18 cellular contexts compared by ENCODE assay signal in genomic region chr17:81549826-81550225, GRCh38. TPM values are rescaled to one million over a fixed set of nuclear protein-coding genes. Genes with fewer than 3 reads are reported as not detected.
DNase-seq lines count a peak whose midpoint lies in the region; ATAC-seq and TF ChIP-seq lines count a peak whose summit lies in the region.
"Had no signal": no experiment of that assay in that cellular context is flagged by ENCODE, and none has a peak within 500 bp of the region (broad histone marks: within the 10 kb centered on the region; RNA-seq: fewer than 3 reads in every experiment).

No MANE protein-coding gene starts in this region.

- DNase-seq in activated naive CD4-positive, alpha-beta T cell treated with Interleukin-2 at 50 U/mL for 16 hours, result no peak
- DNase-seq in WTC11 (ENCODE audit: low spot score) (no peak), endothelial cell (ENCODE audit: low spot score) (no peak)
- no peak for DNase-seq in stimulated activated effector memory CD8-positive, alpha-beta T cell treated with anti-CD3 and anti-CD28 coated beads, Interleukin-12 subunit alpha, Interleukin-12 subunit beta, amount 100 ng/mL, for 72 hours (ENCODE audit: low spot score in 2 of 2)
- DNase-seq: activated CD4-positive, CD25-positive, alpha-beta regulatory T cell treated with anti-CD3 and anti-CD28 coated beads, Interleukin-2, amount 50 U/mL, for 72 hours; DMS153; effector CD8-positive, alpha-beta T cell; foreskin fibroblast; MG63; NCI-H2029; NCI-H82; stimulated activated CD4-positive, alpha-beta T cell treated with anti-CD3 and anti-CD28 coated beads, Interleukin-4, amount 100 ng/mL, for 4 hours; upper lobe of right lung had no signal

- no peak overlapping the region for H3K27ac Mint-ChIP-seq in activated naive CD4-positive, alpha-beta T cell treated with anti-CD3 and anti-CD28 coated beads, Interleukin-2, amount 50 U/mL, for 24 hours
- no peak overlapping the region; the same call in 1 of the 2 replicates for H3K27ac Mint-ChIP-seq in WTC11
- H3K27ac Mint-ChIP-seq in endothelial cell (ENCODE audit: unreplicated experiment), result no peak overlapping the region
- H3K27ac Mint-ChIP-seq in stimulated activated effector memory CD8-positive, alpha-beta T cell treated with anti-CD3 and anti-CD28 coated beads, Interleukin-12 subunit alpha, Interleukin-12 subunit beta, amount 100 ng/mL, for 72 hours, result no peak overlapping the region

- no peak for ATAC-seq in WTC11
- ATAC-seq in stimulated activated effector memory CD8-positive, alpha-beta T cell treated with anti-CD3 and anti-CD28 coated beads, Interleukin-12 subunit alpha, Interleukin-12 subunit beta, amount 100 ng/mL, for 72 hours, result no peak
- ATAC-seq in HG03039 (IDR thresholded peaks at IDR 0.05; ENCODE audit: unreplicated experiment), result no peak
- no peak for ATAC-seq in HG03565 (IDR thresholded peaks at IDR 0.05; ENCODE audit: unreplicated experiment)
- no peak for ATAC-seq in HG03175 (IDR thresholded peaks at IDR 0.05; ENCODE audit: unreplicated experiment)
- ATAC-seq: sciatic nerve, upper lobe of right lung had no signal

- TF ChIP-seq CTCF in WTC11 (IDR thresholded peaks at IDR 0.05) (no peak), endothelial cell (IDR thresholded peaks at IDR 0.05; ENCODE audit: unreplicated experiment) (no peak)

- POLR2A ChIA-PET in WTC11 (lab: Charles Lee), result no interaction called here

- peak overlapping the region; percentile 92 for H3K4me3 Mint-ChIP-seq in activated naive CD4-positive, alpha-beta T cell treated with anti-CD3 and anti-CD28 coated beads, Interleukin-2, amount 50 U/mL, for 24 hours
- H3K4me3 Mint-ChIP-seq in WTC11, result peak overlapping the region; percentile 88
- peak overlapping the region; percentile 60 for H3K4me3 Mint-ChIP-seq in endothelial cell (ENCODE audit: unreplicated experiment)
- peak overlapping the region; percentile 87 for H3K4me3 Mint-ChIP-seq in stimulated activated effector memory CD8-positive, alpha-beta T cell treated with anti-CD3 and anti-CD28 coated beads, Interleukin-12 subunit alpha, Interleukin-12 subunit beta, amount 100 ng/mL, for 72 hours

- H3K36me3 Mint-ChIP-seq in activated naive CD4-positive, alpha-beta T cell treated with anti-CD3 and anti-CD28 coated beads, Interleukin-2, amount 50 U/mL, for 24 hours, result peaks cover 5% of the 10 kb centered on the region
- peaks cover 23% of the 10 kb centered on the region for H3K36me3 Mint-ChIP-seq in WTC11
- peaks cover 9% of the 10 kb centered on the region for H3K36me3 Mint-ChIP-seq in endothelial cell (ENCODE audit: low read depth, unreplicated experiment)
- peaks cover 79% of the 10 kb centered on the region for H3K36me3 Mint-ChIP-seq in stimulated activated effector memory CD8-positive, alpha-beta T cell treated with anti-CD3 and anti-CD28 coated beads, Interleukin-12 subunit alpha, Interleukin-12 subunit beta, amount 100 ng/mL, for 72 hours

- peaks cover 40% of the 10 kb centered on the region for H3K4me1 Mint-ChIP-seq in activated naive CD4-positive, alpha-beta T cell treated with anti-CD3 and anti-CD28 coated beads, Interleukin-2, amount 50 U/mL, for 24 hours
- H3K4me1 Mint-ChIP-seq in WTC11, result peaks cover 20% of the 10 kb centered on the region
- peaks cover 21% of the 10 kb centered on the region for H3K4me1 Mint-ChIP-seq in endothelial cell (ENCODE audit: unreplicated experiment)
- H3K4me1 Mint-ChIP-seq in stimulated activated effector memory CD8-positive, alpha-beta T cell treated with anti-CD3 and anti-CD28 coated beads, Interleukin-12 subunit alpha, Interleukin-12 subunit beta, amount 100 ng/mL, for 72 hours, result peaks cover 45% of the 10 kb centered on the region

- no peaks in the 10 kb centered on the region for H3K9me3 Mint-ChIP-seq in activated naive CD4-positive, alpha-beta T cell treated with anti-CD3 and anti-CD28 coated beads, Interleukin-2, amount 50 U/mL, for 24 hours
- H3K9me3 Mint-ChIP-seq in WTC11 (no peaks in the 10 kb centered on the region), endothelial cell (ENCODE audit: unreplicated experiment) (no peaks in the 10 kb centered on the region)
- no peaks in the 10 kb centered on the region for H3K9me3 Mint-ChIP-seq in stimulated activated effector memory CD8-positive, alpha-beta T cell treated with anti-CD3 and anti-CD28 coated beads, Interleukin-12 subunit alpha, Interleukin-12 subunit beta, amount 100 ng/mL, for 72 hours

- no peaks in the 10 kb centered on the region for H3K27me3 Mint-ChIP-seq in activated naive CD4-positive, alpha-beta T cell treated with anti-CD3 and anti-CD28 coated beads, Interleukin-2, amount 50 U/mL, for 24 hours
- H3K27me3 Mint-ChIP-seq in WTC11 (ENCODE audit: low read depth) (no peaks in the 10 kb centered on the region), endothelial cell (ENCODE audit: unreplicated experiment) (peaks cover 5% of the 10 kb centered on the region)

- CTCF ChIA-PET in WTC11 (lab: Charles Lee), result interaction anchor here (1.0 kb wide), 1 partner anchor 9 kb away, joined by 3 read pairs; no protein-coding TSS in a partner anchor

TF ChIP-seq in WTC11, 78 proteins besides CTCF, POLR2A, EP300 and RAD21:
- TF ChIP-seq ZNF121 (CRISPR knock-in tag; IDR thresholded peaks at IDR 0.05) (no peak), NR3C1 (CRISPR knock-in tag; conservative IDR thresholded peaks at IDR 0.05; ENCODE audit: low read depth) (no peak), ZBTB21 (CRISPR knock-in tag; IDR thresholded peaks at IDR 0.05; ENCODE audit: borderline replicate concordance) (no peak), SP1 (CRISPR knock-in tag; conservative IDR thresholded peaks at IDR 0.05) (no peak), NR1H2 (CRISPR knock-in tag; IDR thresholded peaks at IDR 0.05) (no peak), ZNF219 (CRISPR knock-in tag; IDR thresholded peaks at IDR 0.05; ENCODE audit: borderline replicate concordance) (no peak), MYBL2 (CRISPR knock-in tag; IDR thresholded peaks at IDR 0.05) (no peak)

RNA-seq across cellular contexts. Expression of gene FAAP100, which starts 2.3 kb away (rescaled TPM):
- total RNA-seq in WTC11 (2021) (44.7 to 54.7 TPM (median 47.8 TPM) in 3 replicates), endothelial cell (ENCODE audit: unreplicated experiment) (40.6 TPM)

RNA-seq across cellular contexts. Expression of gene FSCN2, which starts 21.6 kb away (rescaled TPM):
- total RNA-seq in WTC11 (2021) (0.31 to 0.89 TPM (median 0.46 TPM) in 3 replicates), endothelial cell (ENCODE audit: unreplicated experiment) (1.5 TPM)

RNA-seq across cellular contexts. Expression of gene ACTG1, which starts 37.2 kb away (rescaled TPM):
- 3,338 to 3,455 TPM (median 3,348 TPM) in 3 replicates for total RNA-seq in WTC11 (2021)
- 4,184 TPM for total RNA-seq in endothelial cell (ENCODE audit: unreplicated experiment)
